Comparison of ENCODE assay signal across 7 cellular contexts in the genomic region with DNA sequence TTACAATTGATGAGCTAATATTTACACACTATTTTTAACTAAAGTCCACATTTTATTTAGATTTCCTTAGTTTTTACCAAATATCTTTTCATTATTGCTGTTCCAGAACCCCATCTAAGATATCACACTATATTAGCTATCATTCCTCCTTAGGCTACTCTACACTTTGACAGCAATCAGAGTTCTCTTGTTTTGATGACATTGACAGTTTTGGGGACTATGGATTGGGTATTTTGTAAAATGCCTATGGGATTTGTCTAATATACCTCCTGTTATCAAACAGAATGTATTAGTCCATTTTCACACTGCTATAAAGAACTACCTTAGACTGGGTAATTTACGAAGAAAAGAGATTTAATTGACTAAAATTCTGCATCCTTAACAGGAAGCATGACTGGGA.
"Had no signal": no experiment of that assay in that cellular context is flagged by ENCODE, and none has a peak within 500 bp of the region (broad histone marks: within the 10 kb centered on the region; RNA-seq: fewer than 3 reads in every experiment).

No MANE protein-coding gene starts in this region.

- H3K4me3 ChIP-seq: GM12878 had no signal

- FAIRE-seq: GM12878, GM12891, GM12892, GM18507, GM19239 had no signal

- DNase-seq: GDM1, GF-D8 had no signal

- ATAC-seq: GM12878 had no signal
